In the genomic region with DNA sequence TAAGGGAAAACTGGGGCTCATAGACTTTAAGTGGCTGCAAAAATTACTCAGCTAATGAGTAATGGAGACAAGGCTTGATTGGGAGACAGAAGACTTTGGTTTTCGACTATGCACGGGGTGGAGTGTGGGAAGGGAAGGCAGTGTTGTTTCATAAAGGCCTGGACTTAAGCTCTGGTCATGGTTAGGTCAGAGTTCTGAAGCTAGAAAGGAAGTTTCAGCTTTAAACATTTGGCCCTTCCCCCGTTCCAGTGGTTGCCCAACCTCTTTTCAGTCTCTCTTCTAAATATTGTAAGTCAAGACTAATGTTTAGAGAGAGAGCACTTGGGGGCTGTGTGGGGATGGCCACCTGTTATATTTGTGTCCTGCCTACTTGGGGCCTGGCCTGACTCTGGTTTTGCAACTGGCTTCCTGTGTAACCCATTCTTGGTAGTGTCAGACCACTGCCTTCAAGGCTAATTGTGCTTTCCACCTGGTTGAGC, we compare ENCODE assay signal across 8 cellular contexts. TPM values are rescaled to one million over a fixed set of nuclear protein-coding genes. Genes with fewer than 3 reads are reported as not detected.
DNase-seq lines count a peak whose midpoint lies in the region; ATAC-seq and TF ChIP-seq lines count a peak whose summit lies in the region.

No MANE protein-coding gene starts in this region.

- H4K12ac ChIP-seq in trophoblast cell (ENCODE audit: low read depth, low read length) = no peak overlapping the region

- H3K4me1 Mint-ChIP-seq in activated naive CD8-positive, alpha-beta T cell treated with anti-CD3 and anti-CD28 coated beads, Interleukin-2, amount 10 ng/mL, durations not matched to agents 7 days and 5 days = peaks cover 67% of the 10 kb centered on the region
- H3K4me1 Mint-ChIP-seq in neural progenitor cell = no peaks in the 10 kb centered on the region

- H3K4me3 ChIP-seq in trophoblast cell (ENCODE audit: low read depth, low read length) (no peak overlapping the region), neural progenitor cell (no peak overlapping the region)

- no peak overlapping the region for H3K23ac ChIP-seq in trophoblast cell (ENCODE audit: low read length)

- H3F3A ChIP-seq in neural progenitor cell (ENCODE audit: low read depth) = peaks cover 7% of the 10 kb centered on the region

- H3K4me3 Mint-ChIP-seq in activated naive CD8-positive, alpha-beta T cell treated with anti-CD3 and anti-CD28 coated beads, Interleukin-2, amount 10 ng/mL, durations not matched to agents 7 days and 5 days = peak overlapping the region; percentile 58
- no peak overlapping the region for H3K4me3 Mint-ChIP-seq in neural progenitor cell

- H3K9me3 ChIP-seq in trophoblast cell (ENCODE audit: insufficient read depth, low read depth, low read length) = no peaks in the 10 kb centered on the region
- no peaks in the 10 kb centered on the region for H3K9me3 ChIP-seq in neural progenitor cell (ENCODE audit: low read depth)

- H3K9me3 Mint-ChIP-seq in activated naive CD8-positive, alpha-beta T cell treated with anti-CD3 and anti-CD28 coated beads, Interleukin-2, amount 10 ng/mL, durations not matched to agents 7 days and 5 days = no peaks in the 10 kb centered on the region
- peaks cover 19% of the 10 kb centered on the region for H3K9me3 Mint-ChIP-seq in neural progenitor cell

- H3K27me3 ChIP-seq in trophoblast cell (ENCODE audit: insufficient read depth, low read length) (no peaks in the 10 kb centered on the region), neural progenitor cell (no peaks in the 10 kb centered on the region)

- peak overlapping the region; percentile 46 for H3K4ac ChIP-seq in trophoblast cell (ENCODE audit: low read depth, low read length)

- no peak overlapping the region for H4K91ac ChIP-seq in trophoblast cell (ENCODE audit: low read depth, low read length)

- no peak overlapping the region for H2BK120ac ChIP-seq in trophoblast cell (ENCODE audit: insufficient read depth, low read length, poor library complexity)

- H3K9ac ChIP-seq in trophoblast cell (ENCODE audit: low read length) = no peak overlapping the region
- no peak overlapping the region for H3K9ac ChIP-seq in neural progenitor cell

- H3K4me2 ChIP-seq in trophoblast cell (ENCODE audit: low read length) (no peak overlapping the region), neural progenitor cell (no peak overlapping the region)

- H3K36me3 Mint-ChIP-seq in activated naive CD8-positive, alpha-beta T cell treated with anti-CD3 and anti-CD28 coated beads, Interleukin-2, amount 10 ng/mL, durations not matched to agents 7 days and 5 days = peaks cover 30% of the 10 kb centered on the region
- H3K36me3 Mint-ChIP-seq in neural progenitor cell = peaks cover 9% of the 10 kb centered on the region

- H2BK5ac ChIP-seq in trophoblast cell (ENCODE audit: low read depth, low read length, poor library complexity) = no peak overlapping the region

- no peaks in the 10 kb centered on the region for H3K79me1 ChIP-seq in trophoblast cell (ENCODE audit: low read length)

- H2AFZ ChIP-seq in trophoblast cell (ENCODE audit: insufficient read depth, low read length, poor library complexity) (no peak overlapping the region), neural progenitor cell (replicated peaks) (no peak overlapping the region)

- H3K36me3 ChIP-seq in trophoblast cell (ENCODE audit: control insufficient read depth in 1 of 2, insufficient read depth in 2 of 2, low read length in 2 of 2) (no peaks in the 10 kb centered on the region), neural progenitor cell (no peaks in the 10 kb centered on the region)

- WGBS in trophoblast cell (ENCODE audit: extremely low coverage, insufficient coverage, insufficient read length) = no CpG with 5 or more reads among the region's 3 CpGs

- H3K79me2 ChIP-seq in trophoblast cell (ENCODE audit: control insufficient read depth, insufficient read depth, low read length, poor library complexity) = no peaks in the 10 kb centered on the region
- peaks cover 44% of the 10 kb centered on the region for H3K79me2 ChIP-seq in neural progenitor cell (ENCODE audit: low read depth)

- H3K18ac ChIP-seq in trophoblast cell (ENCODE audit: low read length) = no peak overlapping the region

- peaks cover 7% of the 10 kb centered on the region for H4K20me1 ChIP-seq in neural progenitor cell (ENCODE audit: low read depth)

- no peak overlapping the region for H3K14ac ChIP-seq in trophoblast cell (ENCODE audit: low read length)

- peaks cover 0 to 4% of the 10 kb centered on the region in 2 experiments for H3K4me1 ChIP-seq in trophoblast cell (ENCODE audit: control insufficient read depth in 1 of 2, insufficient read depth in 2 of 2, low read length in 2 of 2)
- no peaks in the 10 kb centered on the region for H3K4me1 ChIP-seq in neural progenitor cell

- TF ChIP-seq CTCF in neural progenitor cell (IDR thresholded peaks at IDR 0.05) = no peak

- H2AK5ac ChIP-seq in trophoblast cell (ENCODE audit: low read length) = no peak overlapping the region

- POLR2A ChIA-PET in activated naive CD8-positive, alpha-beta T cell treated with anti-CD3 and anti-CD28 coated beads, Interleukin-2, amount 10 ng/mL, durations not matched to agents 7 days and 5 days (lab: Charles Lee) = interaction anchor here (1.0 to 2.7 kb wide), 3 partner anchors 10 to 15 kb away, joined by 3 to 18 read pairs (median 4); no protein-coding TSS in a partner anchor

- H3K27me3 Mint-ChIP-seq in activated naive CD8-positive, alpha-beta T cell treated with anti-CD3 and anti-CD28 coated beads, Interleukin-2, amount 10 ng/mL, durations not matched to agents 7 days and 5 days = no peaks in the 10 kb centered on the region
- H3K27me3 Mint-ChIP-seq in neural progenitor cell (ENCODE audit: insufficient read depth, low read depth) = peaks cover 2% of the 10 kb centered on the region

- H3K27ac ChIP-seq in trophoblast cell (ENCODE audit: low read depth, low read length) = no peak overlapping the region
- H3K27ac ChIP-seq in neural progenitor cell = no peak overlapping the region

- peak; percentile 91 for ATAC-seq in HG03280 (IDR thresholded peaks at IDR 0.05; ENCODE audit: unreplicated experiment)
- peak; percentile 15 for ATAC-seq in activated naive CD8-positive, alpha-beta T cell treated with anti-CD3 and anti-CD28 coated beads, Interleukin-2, amount 10 ng/mL, durations not matched to agents 7 days and 5 days (ENCODE audit: low read depth)

- no peak overlapping the region for H2BK12ac ChIP-seq in trophoblast cell (ENCODE audit: low read length)

- DNase-seq in CD1c-positive myeloid dendritic cell (ENCODE audit: extremely low spot score) (peak; percentile 60), GM19240 (ENCODE audit: insufficient read length, low spot score) (peak; percentile 38), trophoblast cell (no peak), cerebellar nuclear complex (lab: John Stamatoyannopoulos, UW) (no peak), neural progenitor cell (ENCODE audit: low spot score) (no peak), NCI-H1417 (lab: John Stamatoyannopoulos, UW) (no peak)
- DNase-seq in activated naive CD8-positive, alpha-beta T cell treated with anti-CD3 and anti-CD28 coated beads, Interleukin-2, amount 10 ng/mL, durations not matched to agents 7 days and 5 days = no peak

- no peak overlapping the region for H4K8ac ChIP-seq in trophoblast cell (ENCODE audit: low read depth, low read length)

- H3K27ac Mint-ChIP-seq in activated naive CD8-positive, alpha-beta T cell treated with anti-CD3 and anti-CD28 coated beads, Interleukin-2, amount 10 ng/mL, durations not matched to agents 7 days and 5 days = peak overlapping the region; percentile 76
- no peak overlapping the region for H3K27ac Mint-ChIP-seq in neural progenitor cell

RNA-seq across cellular contexts. Expression of gene MSN, which starts 21.0 kb away (rescaled TPM):
- 100 to 1,000 TPM; 483 to 487 TPM for total RNA-seq in activated naive CD8-positive, alpha-beta T cell treated with anti-CD3 and anti-CD28 coated beads, Interleukin-2, amount 10 ng/mL, durations not matched to agents 7 days and 5 days
- 117 and 123 TPM in 2 replicates for polyA plus RNA-seq in trophoblast cell (2013)
- 97.4 and 131 TPM in 2 replicates for total RNA-seq in neural progenitor cell (ENCODE audit: low replicate concordance)

Comparison
In these comparisons a context has a peak if more than half of its experiments do, and no peak if none do; other contexts are left out.
1. DNase-seq: peak in CD1c-positive myeloid dendritic cell (single experiment) and GM19240 (single experiment); none in activated naive CD8-positive, alpha-beta T cell treated with anti-CD3 and anti-CD28 coated beads, Interleukin-2, amount 10 ng/mL, durations not matched to agents 7 days and 5 days (single experiment), trophoblast cell (0 of 2), cerebellar nuclear complex (0 of 2), neural progenitor cell (single experiment) and NCI-H1417 (0 of 3).